Comparison of ENCODE assay signal across 18 cellular contexts in the genomic region with DNA sequence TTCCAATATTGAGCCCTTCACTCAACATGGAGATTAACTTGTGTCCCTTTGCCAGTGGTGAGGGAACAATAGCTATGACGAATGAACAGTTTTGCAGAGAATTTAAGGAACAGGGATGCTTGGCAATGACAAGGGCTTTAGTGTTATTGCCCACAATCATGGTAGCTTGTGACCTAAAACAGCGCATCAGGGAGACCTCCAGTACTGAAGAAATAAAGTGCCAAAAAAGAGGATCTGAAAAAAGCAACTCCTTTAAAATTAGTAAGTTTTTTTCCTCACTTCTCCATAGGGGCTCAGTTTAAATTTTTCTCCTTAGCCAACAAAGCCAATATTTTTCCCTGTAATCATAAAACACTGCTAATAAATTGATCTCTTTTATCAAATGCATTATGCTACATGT. TPM values are rescaled to one million over a fixed set of nuclear protein-coding genes. Genes with fewer than 3 reads are reported as not detected.
DNase-seq lines count a peak whose midpoint lies in the region; ATAC-seq and TF ChIP-seq lines count a peak whose summit lies in the region.
"Had no signal": no experiment of that assay in that cellular context is flagged by ENCODE, and none has a peak within 500 bp of the region (broad histone marks: within the 10 kb centered on the region; RNA-seq: fewer than 3 reads in every experiment).

No MANE protein-coding gene starts in this region.

- no peaks in the 10 kb centered on the region for H3K27me3 ChIP-seq in neuron (ENCODE audit: insufficient read depth, low read length)
- H3K27me3 ChIP-seq in right atrium auricular region = no peaks in the 10 kb centered on the region
- H3K27me3 ChIP-seq: heart left ventricle, ovary, stomach had no signal

- H3K36me3 ChIP-seq in neuron (ENCODE audit: insufficient read depth, low read length) = no peaks in the 10 kb centered on the region
- H3K36me3 ChIP-seq in right atrium auricular region = no peaks in the 10 kb centered on the region
- H3K36me3 ChIP-seq: heart left ventricle, ovary, stomach had no signal

- ATAC-seq in GM18868 (IDR thresholded peaks at IDR 0.05; ENCODE audit: unreplicated experiment) = peak; percentile 35
- peak; percentile 23 for ATAC-seq in HG02623 (IDR thresholded peaks at IDR 0.05; ENCODE audit: unreplicated experiment)
- no peak for ATAC-seq in GM18520 (IDR thresholded peaks at IDR 0.05; ENCODE audit: unreplicated experiment)
- ATAC-seq: heart left ventricle had no signal

- no peak overlapping the region for H2AFZ ChIP-seq in neuron (ENCODE audit: low read depth, low read length)
- H2AFZ ChIP-seq: PC-9 had no signal

- in situ Hi-C loops in KBM-7 (cut with MboI; ENCODE audit: low pct_unique_long_range_greater_than_20kb, low sequenced_read_pairs) = no loop called here

- no peak for TF ChIP-seq CTCF in right atrium auricular region (IDR thresholded peaks at IDR 0.05)

- DNase-seq in KBM-7 (peak; percentile 0), right atrium auricular region (ENCODE audit: low spot score) (no peak), EL (no peak)
- DNase-seq: activated CD4-positive, alpha-beta memory T cell treated with anti-CD3 and anti-CD28 coated beads, Interleukin-2, amount 10 ng/mL, durations not matched to agents 7 days and 5 days; activated naive CD4-positive, alpha-beta T cell treated with anti-CD3 and anti-CD28 coated beads, Interleukin-2, amount 10 ng/mL, durations not matched to agents 7 days and 5 days; activated T-cell treated with anti-CD3 and anti-CD28 coated beads, Interleukin-2, amount 50 U/mL, for 1 hour; endodermal cell; heart left ventricle; NCI-H1092; ovary; PC-9; stimulated activated CD4-positive, alpha-beta T cell treated with anti-CD3 and anti-CD28 coated beads, Interleukin-2, amount 100 ng/mL, for 24 hours; stomach; T-helper 2 cell had no signal

- no peak overlapping the region for H3K27ac ChIP-seq in right atrium auricular region
- H3K27ac ChIP-seq: heart left ventricle, ovary, PC-9, stomach had no signal

- H3K4me3 ChIP-seq in neuron (ENCODE audit: low read length) = peak overlapping the region; percentile 17
- H3K4me3 ChIP-seq in right atrium auricular region = no peak overlapping the region
- H3K4me3 ChIP-seq: heart left ventricle, ovary, PC-9, stomach had no signal

- peaks cover 19% of the 10 kb centered on the region for H3K4me1 ChIP-seq in neuron (ENCODE audit: insufficient read depth, low read length)
- no peaks in the 10 kb centered on the region for H3K4me1 ChIP-seq in right atrium auricular region
- H3K4me1 ChIP-seq: stomach had no signal

- H3K9me3 ChIP-seq in neuron (ENCODE audit: low read length) (peaks cover 2% of the 10 kb centered on the region), right atrium auricular region (no peaks in the 10 kb centered on the region)
- H3K9me3 ChIP-seq: ovary, stomach had no signal

RNA-seq across cellular contexts. Expression of a gene that starts 41.8 kb away (rescaled TPM):
- 1,000 to 10,000 TPM; 2,512 to 4,531 TPM for total RNA-seq in right atrium auricular region
